ENCODE assay signal across 16 cellular contexts in the genomic region with DNA sequence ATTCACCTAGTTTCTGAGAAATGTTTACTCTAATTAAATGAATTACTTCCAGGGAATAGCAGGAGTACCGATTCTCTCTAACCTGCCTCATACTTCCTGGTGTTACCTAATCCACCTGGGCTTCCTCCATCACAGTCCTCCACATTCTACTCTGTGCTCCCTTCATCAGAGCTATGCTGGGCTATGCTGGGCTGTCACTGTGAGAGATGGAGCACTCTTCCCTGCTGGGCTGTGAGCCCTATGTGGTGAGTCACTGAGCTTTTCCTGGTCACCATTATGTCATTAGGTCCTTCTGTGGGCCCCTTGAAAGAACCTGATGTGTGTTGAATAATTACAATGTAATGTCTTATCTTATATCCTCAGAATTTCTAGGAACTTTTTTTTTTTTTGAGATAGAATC. TPM values are rescaled to one million over a fixed set of nuclear protein-coding genes. Genes with fewer than 3 reads are reported as not detected.
"Had no signal": no experiment of that assay in that cellular context is flagged by ENCODE, and none has a peak within 500 bp of the region (broad histone marks: within the 10 kb centered on the region; RNA-seq: fewer than 3 reads in every experiment).

No MANE protein-coding gene starts in this region.

RNA-seq across cellular contexts. Expression of a gene that starts 43.2 kb away (rescaled TPM):
- total RNA-seq: activated naive CD8-positive, alpha-beta T cell treated with anti-CD3 and anti-CD28 coated beads for 36 hours; activated T-helper 2 cell treated with anti-CD3 and anti-CD28 coated beads, Interferon-gamma antibody, Interleukin-2, Interleukin-4, amounts not matched to agents 10 μg/mL and 5 μg/mL and 100 μg/mL, durations not matched to agents 14 hours and 24 hours and 36 hours; breast epithelium; colonic mucosa; dorsolateral prefrontal cortex; endothelial cell of umbilical vein; esophagus mucosa; frontal cortex; lower leg skin; naive thymus-derived CD4-positive, alpha-beta T cell; neural crest cell; occipital lobe; sciatic nerve; smooth muscle cell; temporal lobe; transverse colon had no signal

RNA-seq across cellular contexts. Expression of a gene that starts 54.0 kb away (rescaled TPM):
- total RNA-seq: activated naive CD8-positive, alpha-beta T cell treated with anti-CD3 and anti-CD28 coated beads for 36 hours; activated T-helper 2 cell treated with anti-CD3 and anti-CD28 coated beads, Interferon-gamma antibody, Interleukin-2, Interleukin-4, amounts not matched to agents 10 μg/mL and 5 μg/mL and 100 μg/mL, durations not matched to agents 14 hours and 24 hours and 36 hours; breast epithelium; endothelial cell of umbilical vein; esophagus mucosa; frontal cortex; naive thymus-derived CD4-positive, alpha-beta T cell; neural crest cell; occipital lobe; sciatic nerve; smooth muscle cell; temporal lobe had no signal
